In the genomic region with DNA sequence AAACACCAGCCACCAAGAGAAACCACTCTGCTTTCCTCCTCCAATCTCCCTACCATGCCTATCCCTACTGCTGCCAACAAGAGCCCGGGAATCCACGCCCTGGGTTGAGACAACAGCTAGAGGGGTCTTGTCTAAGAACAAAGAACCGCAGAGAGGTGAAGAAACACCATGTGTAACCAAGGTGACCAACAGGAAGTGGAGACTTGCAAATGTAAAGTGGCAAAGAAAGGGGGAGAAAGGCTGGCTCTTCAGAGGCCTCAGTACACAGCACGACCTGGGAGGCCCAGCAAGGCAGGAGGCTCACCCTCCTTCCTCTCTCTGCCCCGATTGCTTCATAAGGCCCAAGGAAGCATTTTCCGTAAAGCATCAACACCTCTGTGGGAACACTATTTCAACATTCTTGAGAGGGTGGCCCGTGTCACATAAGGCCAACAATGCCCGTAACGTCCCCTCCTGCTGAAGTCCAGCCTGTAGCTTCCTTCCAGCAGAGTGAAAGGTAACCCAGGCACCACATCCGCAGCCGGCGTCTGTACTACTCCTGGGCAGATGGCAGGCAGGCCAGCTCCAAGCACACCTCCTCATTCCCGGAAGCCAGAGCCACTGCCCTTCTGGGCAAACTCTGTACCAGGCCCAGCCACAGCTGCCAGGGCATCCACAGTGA, we compare ENCODE assay signal across 1 cellular context.
TF ChIP-seq lines count a peak whose summit lies in the region.

No MANE protein-coding gene starts in this region.

TF ChIP-seq in GM23338, 12 proteins besides CTCF, POLR2A, EP300 and RAD21 (continued from another document):
- TF ChIP-seq REST (IDR thresholded peaks at IDR 0.05; ENCODE audit: unreplicated experiment) (no peak), STAT1 (IDR thresholded peaks at IDR 0.05; ENCODE audit: unreplicated experiment) (no peak), ZNF114 (CRISPR knock-in tag; IDR thresholded peaks at IDR 0.05) (no peak), EZH2 (IDR thresholded peaks at IDR 0.05; ENCODE audit: low read depth, unreplicated experiment) (no peak), JUNB (IDR thresholded peaks at IDR 0.05; ENCODE audit: unreplicated experiment) (no peak)
